ENCODE assay signal across 16 cellular contexts in genomic region chr3:194888916-194889315, GRCh38.
A peak's percentile ranks its signal among the peaks of the same experiment; 100 is the strongest.
DNase-seq lines count a peak whose midpoint lies in the region; ATAC-seq and TF ChIP-seq lines count a peak whose summit lies in the region.
"Had no signal": no experiment of that assay in that cellular context is flagged by ENCODE, and none has a peak within 500 bp of the region (broad histone marks: within the 10 kb centered on the region; RNA-seq: fewer than 3 reads in every experiment).

No MANE protein-coding gene starts in this region.

- H3K27me3 Mint-ChIP-seq in type B pancreatic cell: no peaks in the 10 kb centered on the region

- POLR2A ChIA-PET in SK-N-SH (lab: Yijun Ruan, JAX): no interaction called here

- H3K4me1 Mint-ChIP-seq in type B pancreatic cell (ENCODE audit: unreplicated experiment): no peaks in the 10 kb centered on the region

- no peaks in the 10 kb centered on the region for H4K20me1 ChIP-seq in SK-N-SH (ENCODE audit: insufficient read depth)

- no peaks in the 10 kb centered on the region for H3K79me2 ChIP-seq in SK-N-SH (ENCODE audit: insufficient read depth)

- no peaks in the 10 kb centered on the region for H3K9me3 ChIP-seq in SK-N-SH

- H3F3A ChIP-seq in SK-N-SH (replicated peaks; ENCODE audit: insufficient read depth): no peaks in the 10 kb centered on the region

- H3K4me3 ChIP-seq in SK-N-SH (ENCODE audit: low read depth in 2 of 2, low read length in 1 of 2): no peak overlapping the region
- H3K4me3 ChIP-seq in coronary artery: no peak overlapping the region

- no peak overlapping the region for H3K27ac Mint-ChIP-seq in type B pancreatic cell
- H3K27ac Mint-ChIP-seq: CD8-positive, alpha-beta T cell had no signal

- DNase-seq in SK-N-SH (no peak), coronary artery (ENCODE audit: low spot score) (peak; percentile 11), islet precursor cell (peak; percentile 25), type B pancreatic cell (ENCODE audit: extremely low spot score, unreplicated experiment) (peak; percentile 27), GM13977 (ENCODE audit: low spot score) (no peak), NCI-H2029 treated with DMSO at 0.1 percent for 48 hours (lab: John Stamatoyannopoulos, UW) (no peak)
- DNase-seq: COR-L47, DMS153, DMS79 treated with DMSO at 0.1 percent for 48 hours, EL had no signal

- H2AFZ ChIP-seq in SK-N-SH (ENCODE audit: low read depth): no peak overlapping the region

- no peak overlapping the region for H3K9ac ChIP-seq in SK-N-SH

- peaks cover 0 to 6% of the 10 kb centered on the region in 2 experiments; a peak in 1 of 4 replicates for H3K4me1 ChIP-seq in SK-N-SH (ENCODE audit: control insufficient read depth in 1 of 2, insufficient read depth in 2 of 2, low read depth in 1 of 2, low read length in 1 of 2)

- H3K36me3 ChIP-seq in SK-N-SH (replicated peaks in 1 of 2; ENCODE audit: control insufficient read depth in 1 of 2, insufficient read depth in 2 of 2, low read length in 1 of 2): no peaks in the 10 kb centered on the region

- TF ChIP-seq EP300 in SK-N-SH (IDR thresholded peaks at IDR 0.05; ENCODE audit: borderline replicate concordance in 1 of 2, low read depth in 1 of 2, low read length in 1 of 2): no peak

- 58% methylated on average over 3 of the region's 3 CpGs for WGBS in SK-N-SH (ENCODE audit: low lambda C conversion rate)

- CTCF ChIA-PET in SK-N-SH (lab: Yijun Ruan, JAX): interaction anchor here (1.3 to 1.5 kb wide), 2 partner anchors 14 to 16 kb away, joined by 4 to 5 read pairs; no protein-coding TSS in a partner anchor

- H3K4me3 Mint-ChIP-seq in type B pancreatic cell: no peak overlapping the region
- H3K4me3 Mint-ChIP-seq: CD14-positive monocyte; CD8-positive, alpha-beta T cell had no signal

- ATAC-seq in SK-N-SH treated with all-trans-retinoic acid at 6 μM for 48 hours (no peak), GM19351 (IDR thresholded peaks at IDR 0.05; ENCODE audit: unreplicated experiment) (no peak)
- ATAC-seq: CD8-positive, alpha-beta T cell; HCT116 had no signal

- no peaks in the 10 kb centered on the region for H3K9me2 ChIP-seq in SK-N-SH

- H3K27ac ChIP-seq in SK-N-SH (ENCODE audit: low read depth in 2 of 2, low read length in 1 of 2): no peak overlapping the region
- no peak overlapping the region for H3K27ac ChIP-seq in coronary artery
- H3K27ac ChIP-seq: 22Rv1 had no signal

- TF ChIP-seq CTCF in SK-N-SH (IDR thresholded peaks at IDR 0.05) (no peak), coronary artery (IDR thresholded peaks at IDR 0.05) (no peak), type B pancreatic cell (conservative IDR thresholded peaks at IDR 0.05) (no peak), GM13977 (IDR thresholded peaks at IDR 0.05; ENCODE audit: extremely low read depth, insufficient read depth, missing control alignments) (no peak)

- no peaks in the 10 kb centered on the region for H3K36me3 Mint-ChIP-seq in type B pancreatic cell
- H3K36me3 Mint-ChIP-seq: CD8-positive, alpha-beta T cell had no signal

- no peak overlapping the region for H3K4me2 ChIP-seq in SK-N-SH

- no peak for TF ChIP-seq RAD21 in SK-N-SH (IDR thresholded peaks at IDR 0.05; ENCODE audit: low read length)

- H3K27me3 ChIP-seq in SK-N-SH (ENCODE audit: insufficient read depth): no peaks in the 10 kb centered on the region

- H3K9me3 Mint-ChIP-seq in type B pancreatic cell: peaks cover 9% of the 10 kb centered on the region

- in situ Hi-C loops in GM13977 (cut with MboI; ENCODE audit: low pct_unique_long_range_greater_than_20kb, low sequenced_read_pairs, unreplicated experiment): no loop called here

TF ChIP-seq in SK-N-SH, 30 proteins besides CTCF, POLR2A, EP300 and RAD21:
- TF ChIP-seq YY1 (IDR thresholded peaks at IDR 0.05; ENCODE audit: low read depth) (no peak), GATA2 (CRISPR knock-in tag; IDR thresholded peaks at IDR 0.05) (peak; percentile 33; the same call in 1 of the 2 replicates)

TF ChIP-seq in SK-N-SH treated with all-trans-retinoic acid at 6 μM for 48 hours, 23 proteins besides CTCF, POLR2A, EP300 and RAD21:
- no peak for TF ChIP-seq CREB5 (CRISPR knock-in tag; IDR thresholded peaks at IDR 0.05; ENCODE audit: low read depth)
- TF ChIP-seq ESRRG (CRISPR knock-in tag; IDR thresholded peaks at IDR 0.05): no peak
- TF ChIP-seq ISL1 (CRISPR knock-in tag; IDR thresholded peaks at IDR 0.05): no peak
- no peak for TF ChIP-seq ZFP30 (CRISPR knock-in tag; IDR thresholded peaks at IDR 0.05)
- no peak for TF ChIP-seq PPARA (CRISPR knock-in tag; IDR thresholded peaks at IDR 0.05; ENCODE audit: borderline replicate concordance)
- TF ChIP-seq POU6F1 (CRISPR knock-in tag; IDR thresholded peaks at IDR 0.05; ENCODE audit: borderline replicate concordance, low read depth): no peak
- no peak for TF ChIP-seq TCF4 (CRISPR knock-in tag; IDR thresholded peaks at IDR 0.05; ENCODE audit: borderline replicate concordance)
- no peak for TF ChIP-seq ZC3H10 (CRISPR knock-in tag; IDR thresholded peaks at IDR 0.05)
- no peak for TF ChIP-seq OSR1 (CRISPR knock-in tag; IDR thresholded peaks at IDR 0.05)
- no peak for TF ChIP-seq ZNF565 (CRISPR knock-in tag; conservative IDR thresholded peaks at IDR 0.05; ENCODE audit: low read depth)
- TF ChIP-seq ZNF70 (CRISPR knock-in tag; IDR thresholded peaks at IDR 0.05): no peak

Comparison
In these comparisons a context has a peak if more than half of its experiments do, and no peak if none do; other contexts are left out.
1. DNase-seq: peak in coronary artery (single experiment), islet precursor cell (single experiment) and type B pancreatic cell (single experiment); none in SK-N-SH (single experiment), GM13977 (single experiment) and NCI-H2029 treated with DMSO at 0.1 percent for 48 hours (single experiment).